ENCODE assay signal across 14 cellular contexts in genomic region chr6:33824461-33825154, GRCh38. TPM values are rescaled to one million over a fixed set of nuclear protein-coding genes. Genes with fewer than 3 reads are reported as not detected.
A peak's percentile ranks its signal among the peaks of the same experiment; 100 is the strongest.
DNase-seq lines count a peak whose midpoint lies in the region; ATAC-seq and TF ChIP-seq lines count a peak whose summit lies in the region.
"Had no signal": no experiment of that assay in that cellular context is flagged by ENCODE, and none has a peak within 500 bp of the region (broad histone marks: within the 10 kb centered on the region; RNA-seq: fewer than 3 reads in every experiment).

No MANE protein-coding gene starts in this region.

- TF ChIP-seq CTCF in endothelial cell (IDR thresholded peaks at IDR 0.05; ENCODE audit: unreplicated experiment) (no peak), glutamatergic neuron (IDR thresholded peaks at IDR 0.05; ENCODE audit: partially characterized antibody, unreplicated experiment) (no peak)

- H3K27ac ChIP-seq in mucosa of rectum (ENCODE audit: low read depth in 2 of 2, low read length in 2 of 2), result peak overlapping the region; percentile 31 to 56
- H3K27ac ChIP-seq: testis had no signal

- H3K27me3 Mint-ChIP-seq in endothelial cell (ENCODE audit: unreplicated experiment) (peaks cover 8% of the 10 kb centered on the region), glutamatergic neuron (ENCODE audit: unreplicated experiment) (peaks cover 19% of the 10 kb centered on the region)
- H3K27me3 Mint-ChIP-seq in activated T-helper 1 cell treated with anti-CD3 and anti-CD28 coated beads, Interleukin-12 subunit alpha, Interleukin-12 subunit beta, Interleukin-2, Interleukin-4 antibody, amounts not matched to agents 30 ng/mL and 10 ng/mL and 1 ng/mL, durations not matched to agents 14 hours and 24 hours and 36 hours (ENCODE audit: insufficient read depth), result peaks cover 23% of the 10 kb centered on the region

- peak; percentile 71 for DNase-seq in AG08396 (ENCODE audit: low spot score)
- peak; percentile 67 for DNase-seq in NCI-H2029 (lab: John Stamatoyannopoulos, UW)
- DNase-seq in endothelial cell (ENCODE audit: low spot score), result peak; percentile 42
- DNase-seq in CD1c-positive myeloid dendritic cell (ENCODE audit: extremely low spot score), result no peak
- no peak for DNase-seq in activated T-helper 1 cell treated with anti-CD3 and anti-CD28 coated beads, Interleukin-12 subunit alpha, Interleukin-12 subunit beta, Interleukin-2, Interleukin-4 antibody, amounts not matched to agents 30 ng/mL and 10 ng/mL and 1 ng/mL, durations not matched to agents 14 hours and 24 hours and 36 hours (ENCODE audit: low spot score)
- no peak for DNase-seq in glutamatergic neuron
- DNase-seq: effector memory CD8-positive, alpha-beta T cell; NCI-H1105 treated with DMSO at 0.1 percent for 48 hours; T-helper 1 cell; testis had no signal

- no peak overlapping the region for H3K4me3 Mint-ChIP-seq in endothelial cell (ENCODE audit: unreplicated experiment)
- H3K4me3 Mint-ChIP-seq in activated T-helper 1 cell treated with anti-CD3 and anti-CD28 coated beads, Interleukin-12 subunit alpha, Interleukin-12 subunit beta, Interleukin-2, Interleukin-4 antibody, amounts not matched to agents 30 ng/mL and 10 ng/mL and 1 ng/mL, durations not matched to agents 14 hours and 24 hours and 36 hours, result no peak overlapping the region
- H3K4me3 Mint-ChIP-seq in glutamatergic neuron (ENCODE audit: unreplicated experiment), result no peak overlapping the region
- H3K4me3 Mint-ChIP-seq: effector memory CD8-positive, alpha-beta T cell had no signal

- H3K36me3 ChIP-seq in mucosa of rectum (ENCODE audit: control insufficient read depth in 2 of 2, insufficient read depth in 2 of 2, low read length in 2 of 2), result no peaks in the 10 kb centered on the region

- H3K27me3 ChIP-seq in mucosa of rectum (ENCODE audit: control insufficient read depth in 2 of 2, insufficient read depth in 2 of 2, low read length in 2 of 2), result no peaks in the 10 kb centered on the region
- H3K27me3 ChIP-seq: testis had no signal

- no peak for ATAC-seq in HG03045 (IDR thresholded peaks at IDR 0.05; ENCODE audit: unreplicated experiment)
- ATAC-seq: effector memory CD8-positive, alpha-beta T cell had no signal

- peak overlapping the region; percentile 50 to 64 for H3K4me3 ChIP-seq in mucosa of rectum (ENCODE audit: low read length in 2 of 2)
- H3K4me3 ChIP-seq: testis had no signal

- H3K9me3 ChIP-seq in mucosa of rectum (ENCODE audit: control insufficient read depth in 2 of 2, low read length in 2 of 2), result no peaks in the 10 kb centered on the region
- H3K9me3 ChIP-seq: testis had no signal

- H3K4me1 ChIP-seq in mucosa of rectum (ENCODE audit: control insufficient read depth in 2 of 2, insufficient read depth in 2 of 2, low read length in 2 of 2), result peaks cover 13 to 18% of the 10 kb centered on the region in 2 donors

- H3K9me3 Mint-ChIP-seq in endothelial cell (ENCODE audit: unreplicated experiment) (no peaks in the 10 kb centered on the region), glutamatergic neuron (ENCODE audit: unreplicated experiment) (peaks cover 19% of the 10 kb centered on the region)
- H3K9me3 Mint-ChIP-seq in activated T-helper 1 cell treated with anti-CD3 and anti-CD28 coated beads, Interleukin-12 subunit alpha, Interleukin-12 subunit beta, Interleukin-2, Interleukin-4 antibody, amounts not matched to agents 30 ng/mL and 10 ng/mL and 1 ng/mL, durations not matched to agents 14 hours and 24 hours and 36 hours, result no peaks in the 10 kb centered on the region
- H3K9me3 Mint-ChIP-seq: effector memory CD8-positive, alpha-beta T cell had no signal

- intact Hi-C loops in activated T-helper 1 cell treated with anti-CD3 and anti-CD28 coated beads, Interleukin-12 subunit alpha, Interleukin-12 subunit beta, Interleukin-2, Interleukin-4 antibody, amounts not matched to agents 30 ng/mL and 10 ng/mL and 1 ng/mL, durations not matched to agents 14 hours and 24 hours and 36 hours (cut with micrococcal nuclease), result no loop called here

- H3K4me1 Mint-ChIP-seq in endothelial cell (ENCODE audit: unreplicated experiment) (peaks cover 9% of the 10 kb centered on the region), glutamatergic neuron (ENCODE audit: low read depth, unreplicated experiment) (peaks cover 49% of the 10 kb centered on the region)
- H3K4me1 Mint-ChIP-seq in activated T-helper 1 cell treated with anti-CD3 and anti-CD28 coated beads, Interleukin-12 subunit alpha, Interleukin-12 subunit beta, Interleukin-2, Interleukin-4 antibody, amounts not matched to agents 30 ng/mL and 10 ng/mL and 1 ng/mL, durations not matched to agents 14 hours and 24 hours and 36 hours (ENCODE audit: low read depth), result no peaks in the 10 kb centered on the region

- peak overlapping the region; percentile 51 to 60 for H3K9ac ChIP-seq in mucosa of rectum (ENCODE audit: low read depth in 1 of 2, low read length in 2 of 2)

- H3K36me3 Mint-ChIP-seq in endothelial cell (ENCODE audit: low read depth, unreplicated experiment), result no peaks in the 10 kb centered on the region
- no peaks in the 10 kb centered on the region for H3K36me3 Mint-ChIP-seq in activated T-helper 1 cell treated with anti-CD3 and anti-CD28 coated beads, Interleukin-12 subunit alpha, Interleukin-12 subunit beta, Interleukin-2, Interleukin-4 antibody, amounts not matched to agents 30 ng/mL and 10 ng/mL and 1 ng/mL, durations not matched to agents 14 hours and 24 hours and 36 hours (ENCODE audit: low read depth)
- H3K36me3 Mint-ChIP-seq in glutamatergic neuron (ENCODE audit: unreplicated experiment), result no peaks in the 10 kb centered on the region

- no peak overlapping the region for H3K27ac Mint-ChIP-seq in endothelial cell (ENCODE audit: unreplicated experiment)
- H3K27ac Mint-ChIP-seq in activated T-helper 1 cell treated with anti-CD3 and anti-CD28 coated beads, Interleukin-12 subunit alpha, Interleukin-12 subunit beta, Interleukin-2, Interleukin-4 antibody, amounts not matched to agents 30 ng/mL and 10 ng/mL and 1 ng/mL, durations not matched to agents 14 hours and 24 hours and 36 hours, result no peak overlapping the region
- H3K27ac Mint-ChIP-seq in glutamatergic neuron (ENCODE audit: unreplicated experiment), result no peak overlapping the region
- H3K27ac Mint-ChIP-seq: effector memory CD8-positive, alpha-beta T cell had no signal

RNA-seq across cellular contexts. Expression of gene MLN, which starts 20.8 kb away (rescaled TPM):
- total RNA-seq in endothelial cell (ENCODE audit: unreplicated experiment) (not detected), glutamatergic neuron (ENCODE audit: unreplicated experiment) (not detected)
- total RNA-seq in activated T-helper 1 cell treated with anti-CD3 and anti-CD28 coated beads, Interleukin-12 subunit alpha, Interleukin-12 subunit beta, Interleukin-2, Interleukin-4 antibody, amounts not matched to agents 30 ng/mL and 10 ng/mL and 1 ng/mL, durations not matched to agents 14 hours and 24 hours and 36 hours, result not detected in 2 replicates
- total RNA-seq: activated CD8-positive, alpha-beta memory T cell treated with anti-CD3 and anti-CD28 coated beads for 36 hours; omental fat pad; testis had no signal

RNA-seq across cellular contexts. Expression of gene LEMD2, which starts 35.7 kb away (rescaled TPM):
- total RNA-seq in endothelial cell (ENCODE audit: unreplicated experiment) (105 TPM), glutamatergic neuron (ENCODE audit: unreplicated experiment) (82.4 TPM)
- total RNA-seq in activated T-helper 1 cell treated with anti-CD3 and anti-CD28 coated beads, Interleukin-12 subunit alpha, Interleukin-12 subunit beta, Interleukin-2, Interleukin-4 antibody, amounts not matched to agents 30 ng/mL and 10 ng/mL and 1 ng/mL, durations not matched to agents 14 hours and 24 hours and 36 hours, result 63.6 and 64.4 TPM in 2 replicates

Comparison
In these comparisons a context has a peak if more than half of its experiments do, and no peak if none do; other contexts are left out.
1. DNase-seq: peak in AG08396 (single experiment), NCI-H2029 (single experiment) and endothelial cell (single experiment); none in CD1c-positive myeloid dendritic cell (single experiment), activated T-helper 1 cell treated with anti-CD3 and anti-CD28 coated beads, Interleukin-12 subunit alpha, Interleukin-12 subunit beta, Interleukin-2, Interleukin-4 antibody, amounts not matched to agents 30 ng/mL and 10 ng/mL and 1 ng/mL, durations not matched to agents 14 hours and 24 hours and 36 hours (single experiment) and glutamatergic neuron (single experiment).